11 cellular contexts compared by ENCODE assay signal in genomic region chr16:72371307-72372081, GRCh38.
DNase-seq lines count a peak whose midpoint lies in the region; ATAC-seq and TF ChIP-seq lines count a peak whose summit lies in the region.
"Had no signal": no experiment of that assay in that cellular context is flagged by ENCODE, and none has a peak within 500 bp of the region (broad histone marks: within the 10 kb centered on the region; RNA-seq: fewer than 3 reads in every experiment).

No MANE protein-coding gene starts in this region.

- peak overlapping the region in 3 of 5 experiments; percentile 14 to 33 (median 15) for H3K4me3 Mint-ChIP-seq in brain
- no peak overlapping the region for H3K4me3 Mint-ChIP-seq in activated naive CD4-positive, alpha-beta T cell treated with anti-CD3 and anti-CD28 coated beads for 36 hours
- no peak overlapping the region for H3K4me3 Mint-ChIP-seq in CD8-positive, alpha-beta memory T cell
- H3K4me3 Mint-ChIP-seq: activated naive CD8-positive, alpha-beta T cell treated with anti-CD3 and anti-CD28 coated beads, Interleukin-2, amount 10 ng/mL, durations not matched to agents 7 days and 5 days; memory B cell had no signal

- intact Hi-C loops in left lung (cut with DNase I): no loop called here
- intact Hi-C loops in activated naive CD4-positive, alpha-beta T cell treated with anti-CD3 and anti-CD28 coated beads for 36 hours (cut with micrococcal nuclease): no loop called here

- no peaks in the 10 kb centered on the region for H3K27me3 ChIP-seq in BLaER1
- H3K27me3 ChIP-seq in HUES64 (ENCODE audit: insufficient read depth, low read length): no peaks in the 10 kb centered on the region
- no peaks in the 10 kb centered on the region for H3K27me3 ChIP-seq in left lung
- H3K27me3 ChIP-seq in CD8-positive, alpha-beta memory T cell (ENCODE audit: insufficient read depth, low read length, poor library complexity, severe bottlenecking): no peaks in the 10 kb centered on the region

- CTCF ChIA-PET in activated naive CD4-positive, alpha-beta T cell treated with anti-CD3 and anti-CD28 coated beads for 36 hours (lab: Charles Lee): no interaction called here
- CTCF ChIA-PET in CD8-positive, alpha-beta memory T cell (lab: Charles Lee): no interaction called here

- H3K27ac ChIP-seq in BLaER1: peak overlapping the region; percentile 66
- H3K27ac ChIP-seq in HUES64 (ENCODE audit: low read depth, low read length): peak overlapping the region; percentile 55
- H3K27ac ChIP-seq in left lung: no peak overlapping the region
- H3K27ac ChIP-seq in CD8-positive, alpha-beta memory T cell (ENCODE audit: low read depth, low read length): no peak overlapping the region

- H3K9me3 ChIP-seq in BLaER1: peaks cover 7% of the 10 kb centered on the region
- peaks cover 7% of the 10 kb centered on the region; the same call in 1 of the 2 replicates for H3K9me3 ChIP-seq in HUES64 (ENCODE audit: insufficient read depth, low read depth, low read length)
- peaks cover 0 to 10% of the 10 kb centered on the region in 2 donors for H3K9me3 ChIP-seq in left lung
- no peaks in the 10 kb centered on the region for H3K9me3 ChIP-seq in CD8-positive, alpha-beta memory T cell (ENCODE audit: low read length)

- POLR2A ChIA-PET in CD8-positive, alpha-beta memory T cell (lab: Charles Lee): no interaction called here

- H3K4me1 Mint-ChIP-seq in brain: no peaks in the 10 kb centered on the region
- H3K4me1 Mint-ChIP-seq in activated naive CD4-positive, alpha-beta T cell treated with anti-CD3 and anti-CD28 coated beads for 36 hours (ENCODE audit: low read depth): no peaks in the 10 kb centered on the region
- no peaks in the 10 kb centered on the region for H3K4me1 Mint-ChIP-seq in CD8-positive, alpha-beta memory T cell
- H3K4me1 Mint-ChIP-seq: activated naive CD8-positive, alpha-beta T cell treated with anti-CD3 and anti-CD28 coated beads, Interleukin-2, amount 10 ng/mL, durations not matched to agents 7 days and 5 days; memory B cell had no signal

- peaks cover 15% of the 10 kb centered on the region for H3K4me1 ChIP-seq in BLaER1
- H3K4me1 ChIP-seq in HUES64 (ENCODE audit: insufficient read depth, low read length): peaks cover 55% of the 10 kb centered on the region
- H3K4me1 ChIP-seq in left lung: no peaks in the 10 kb centered on the region
- no peaks in the 10 kb centered on the region for H3K4me1 ChIP-seq in CD8-positive, alpha-beta memory T cell (ENCODE audit: insufficient read depth, low read length)

- peak; percentile 92 for ATAC-seq in left lung

- H3K9ac ChIP-seq in BLaER1 (no peak overlapping the region), HUES64 (ENCODE audit: low read depth, low read length) (peak overlapping the region; percentile 56)

- no peaks in the 10 kb centered on the region for H3K36me3 ChIP-seq in BLaER1
- H3K36me3 ChIP-seq in HUES64 (ENCODE audit: insufficient read depth, low read length): no peaks in the 10 kb centered on the region
- no peaks in the 10 kb centered on the region for H3K36me3 ChIP-seq in left lung
- H3K36me3 ChIP-seq in CD8-positive, alpha-beta memory T cell (ENCODE audit: insufficient read depth, low read length): no peaks in the 10 kb centered on the region

- DNase-seq in left lung: peak in 1 of 2 donors; percentile 44
- DNase-seq in activated naive CD4-positive, alpha-beta T cell treated with anti-CD3 and anti-CD28 coated beads for 36 hours: no peak
- no peak for DNase-seq in NCI-H1105 treated with DMSO at 0.1 percent for 48 hours (lab: John Stamatoyannopoulos, UW)
- no peak for DNase-seq in CD8-positive, alpha-beta memory T cell
- DNase-seq in stimulated activated naive CD4-positive, alpha-beta T cell treated with Interleukin-2 at 50 U/mL for 16 hours (lab: John Stamatoyannopoulos, UW): no peak
- DNase-seq: activated naive CD8-positive, alpha-beta T cell treated with anti-CD3 and anti-CD28 coated beads, Interleukin-2, amount 10 ng/mL, durations not matched to agents 7 days and 5 days; KBM-7 had no signal

- 30% methylated on average over 9 of the region's 10 CpGs for WGBS in HUES64

- H3K27ac Mint-ChIP-seq in brain: peak overlapping the region in 2 of 5 experiments; percentile 10 to 68
- no peak overlapping the region for H3K27ac Mint-ChIP-seq in activated naive CD4-positive, alpha-beta T cell treated with anti-CD3 and anti-CD28 coated beads for 36 hours
- no peak overlapping the region for H3K27ac Mint-ChIP-seq in CD8-positive, alpha-beta memory T cell
- H3K27ac Mint-ChIP-seq: activated naive CD8-positive, alpha-beta T cell treated with anti-CD3 and anti-CD28 coated beads, Interleukin-2, amount 10 ng/mL, durations not matched to agents 7 days and 5 days; memory B cell had no signal

- H3K9me3 Mint-ChIP-seq in brain: peaks cover 5 to 9% (median 5%) of the 10 kb centered on the region in 5 experiments
- no peaks in the 10 kb centered on the region for H3K9me3 Mint-ChIP-seq in activated naive CD4-positive, alpha-beta T cell treated with anti-CD3 and anti-CD28 coated beads for 36 hours
- peaks cover 0 to 7% (median 2%) of the 10 kb centered on the region in 5 donors for H3K9me3 Mint-ChIP-seq in CD8-positive, alpha-beta memory T cell

- TF ChIP-seq CTCF in brain (conservative IDR thresholded peaks at IDR 0.05) (no peak), left lung (IDR thresholded peaks at IDR 0.05) (no peak)

- H3K27me3 Mint-ChIP-seq in brain: no peaks in the 10 kb centered on the region
- H3K27me3 Mint-ChIP-seq in activated naive CD4-positive, alpha-beta T cell treated with anti-CD3 and anti-CD28 coated beads for 36 hours (ENCODE audit: low read depth): no peaks in the 10 kb centered on the region
- peaks cover 0 to 2% of the 10 kb centered on the region in 2 donors for H3K27me3 Mint-ChIP-seq in CD8-positive, alpha-beta memory T cell
- H3K27me3 Mint-ChIP-seq: activated naive CD8-positive, alpha-beta T cell treated with anti-CD3 and anti-CD28 coated beads, Interleukin-2, amount 10 ng/mL, durations not matched to agents 7 days and 5 days; memory B cell had no signal

- H4K20me1 ChIP-seq in BLaER1: no peaks in the 10 kb centered on the region

- peak overlapping the region; percentile 68 for H3K4me2 ChIP-seq in BLaER1

- peaks cover 7% of the 10 kb centered on the region for H3K36me3 Mint-ChIP-seq in brain
- H3K36me3 Mint-ChIP-seq in activated naive CD4-positive, alpha-beta T cell treated with anti-CD3 and anti-CD28 coated beads for 36 hours (ENCODE audit: low read depth): peaks cover 2% of the 10 kb centered on the region
- peaks cover 0 to 12% (median 0%) of the 10 kb centered on the region in 3 donors for H3K36me3 Mint-ChIP-seq in CD8-positive, alpha-beta memory T cell

- no peak overlapping the region for H3K4me3 ChIP-seq in BLaER1
- no peak overlapping the region for H3K4me3 ChIP-seq in HUES64 (ENCODE audit: low read length)
- H3K4me3 ChIP-seq in left lung: no peak overlapping the region
- H3K4me3 ChIP-seq in CD8-positive, alpha-beta memory T cell (ENCODE audit: low read length): no peak overlapping the region

Comparison
In these comparisons a context has a peak if more than half of its experiments do, and no peak if none do; other contexts are left out.
1. H3K27ac ChIP-seq: peak in BLaER1 (single experiment) and HUES64 (single experiment); none in left lung (0 of 2) and CD8-positive, alpha-beta memory T cell (single experiment).
2. H3K4me3 Mint-ChIP-seq: peak in brain (3 of 5); none in activated naive CD4-positive, alpha-beta T cell treated with anti-CD3 and anti-CD28 coated beads for 36 hours (single experiment) and CD8-positive, alpha-beta memory T cell (0 of 7).